Comparison of ENCODE assay signal across 13 cellular contexts in genomic region chr4:18042754-18043153, GRCh38. TPM values are rescaled to one million over a fixed set of nuclear protein-coding genes. Genes with fewer than 3 reads are reported as not detected.
DNase-seq lines count a peak whose midpoint lies in the region; TF ChIP-seq lines count a peak whose summit lies in the region.
"Had no signal": no experiment of that assay in that cellular context is flagged by ENCODE, and none has a peak within 500 bp of the region (broad histone marks: within the 10 kb centered on the region; RNA-seq: fewer than 3 reads in every experiment).

No MANE protein-coding gene starts in this region.

- H3K27me3 ChIP-seq in Karpas-422 (ENCODE audit: low read length) (no peaks in the 10 kb centered on the region), prostate gland (replicated peaks; ENCODE audit: insufficient read depth) (no peaks in the 10 kb centered on the region)
- H3K27me3 ChIP-seq: tibial nerve had no signal

- H3K4me3 ChIP-seq in Karpas-422 (ENCODE audit: low read length) (no peak overlapping the region), prostate gland (no peak overlapping the region)
- H3K4me3 ChIP-seq: tibial nerve had no signal

- intact Hi-C loops in prostate gland (cut with DNase I) = no loop called here
- intact Hi-C loops in cardiac septum (cut with DNase I) = no loop called here

- no peaks in the 10 kb centered on the region for H3K4me1 Mint-ChIP-seq in neural crest cell

- H2AFZ ChIP-seq in Karpas-422 (ENCODE audit: low read length) = no peak overlapping the region

- H3K27me3 Mint-ChIP-seq in neural crest cell (ENCODE audit: low read depth) = no peaks in the 10 kb centered on the region

- 0 out of 2 replicates have a peak, but pooled peaks cover 3% of the 10 kb centered on the region for H3K4me1 ChIP-seq in Karpas-422 (ENCODE audit: low read length)
- no peaks in the 10 kb centered on the region for H3K4me1 ChIP-seq in prostate gland (replicated peaks)
- H3K4me1 ChIP-seq: tibial nerve had no signal

- no peaks in the 10 kb centered on the region for H3K79me2 ChIP-seq in Karpas-422 (ENCODE audit: low read length)

- DNase-seq in DMS 273 (lab: John Stamatoyannopoulos, UW; ENCODE audit: unreplicated experiment) (peak; percentile 20), DMS 273 treated with DMSO at 0.1 percent for 48 hours (lab: John Stamatoyannopoulos, UW) (no peak), Karpas-422 (peak; percentile 61), cerebellar cortex (ENCODE audit: low spot score) (peak; percentile 4), neural crest cell (ENCODE audit: low read depth, low spot score) (no peak), prostate gland (ENCODE audit: low spot score) (no peak), NCI-H2196 (lab: John Stamatoyannopoulos, UW; ENCODE audit: unreplicated experiment) (no peak), cardiac septum (ENCODE audit: low spot score) (no peak)
- DNase-seq: caudate nucleus, NCI-H1092 treated with DMSO at 0.1 percent for 48 hours, NCI-H524 treated with DMSO at 0.1 percent for 48 hours, small intestine had no signal

- H3K9me2 ChIP-seq in Karpas-422 (replicated peaks; ENCODE audit: insufficient read depth, low read length) = no peaks in the 10 kb centered on the region

- no peaks in the 10 kb centered on the region for H3K9me3 Mint-ChIP-seq in neural crest cell

- H3K36me3 Mint-ChIP-seq in neural crest cell (ENCODE audit: low read depth) = no peaks in the 10 kb centered on the region

- H3K27ac Mint-ChIP-seq in neural crest cell (ENCODE audit: unreplicated experiment) = no peak overlapping the region

- 57% methylated on average over 2 of the region's 2 CpGs for WGBS in prostate gland

- no peak overlapping the region for H3K4me2 ChIP-seq in Karpas-422 (ENCODE audit: low read depth, low read length, poor library complexity, severe bottlenecking)

- H3K36me3 ChIP-seq in Karpas-422 (ENCODE audit: insufficient read depth, low read length) (no peaks in the 10 kb centered on the region), prostate gland (no peaks in the 10 kb centered on the region)
- H3K36me3 ChIP-seq: tibial nerve had no signal

- no peaks in the 10 kb centered on the region for H3K9me3 ChIP-seq in Karpas-422 (ENCODE audit: low read length)
- H3K9me3 ChIP-seq in prostate gland = no peaks in the 10 kb centered on the region
- H3K9me3 ChIP-seq: tibial nerve had no signal

- no peak for TF ChIP-seq POLR2A in prostate gland (IDR thresholded peaks at IDR 0.05)

- no peaks in the 10 kb centered on the region for H4K20me1 ChIP-seq in Karpas-422 (ENCODE audit: insufficient read depth, low read depth, low read length)

- H3K27ac ChIP-seq in Karpas-422 (ENCODE audit: low read length) (no peak overlapping the region), prostate gland (no peak overlapping the region)
- H3K27ac ChIP-seq: tibial nerve had no signal

- H3K9ac ChIP-seq in Karpas-422 (ENCODE audit: low read length) = no peak overlapping the region

- no peak overlapping the region for H3K4me3 Mint-ChIP-seq in neural crest cell

- TF ChIP-seq CTCF in neural crest cell (conservative IDR thresholded peaks at IDR 0.05) = peak; percentile 47
- TF ChIP-seq CTCF in prostate gland (IDR thresholded peaks at IDR 0.05) = no peak

RNA-seq across cellular contexts. Expression of gene LCORL, which starts 21.2 kb away (rescaled TPM):
- 33.1 and 50.1 TPM in 2 replicates for total RNA-seq in Karpas-422 (2014; rRNA removed; shearing (Covaris generic); ENCODE audit: low replicate concordance)
- total RNA-seq in neural crest cell (26.1 and 29.0 TPM in 2 replicates), prostate gland (10 to 100 TPM; 17.8 to 34.5 TPM), cardiac septum (5.5 TPM)

Comparison
In these comparisons a context has a peak if more than half of its experiments do, and no peak if none do; other contexts are left out.
1. DNase-seq: peak in DMS 273 (single experiment), Karpas-422 (single experiment) and cerebellar cortex (single experiment); none in DMS 273 treated with DMSO at 0.1 percent for 48 hours (single experiment), neural crest cell (single experiment), prostate gland (single experiment), NCI-H2196 (single experiment) and cardiac septum (single experiment).